Comparison of ENCODE assay signal across 40 cellular contexts in genomic region chr13:44184740-44185139, GRCh38.
"Had no signal": no experiment of that assay in that cellular context is flagged by ENCODE, and none has a peak within 500 bp of the region (broad histone marks: within the 10 kb centered on the region; RNA-seq: fewer than 3 reads in every experiment).

No MANE protein-coding gene starts in this region.

- H3K9me3 ChIP-seq: adrenal gland, ascending aorta, body of pancreas, breast epithelium had no signal

- H3K27ac Mint-ChIP-seq: activated naive CD4-positive, alpha-beta T cell treated with anti-CD3 and anti-CD28 coated beads for 36 hours; activated naive CD4-positive, alpha-beta T cell treated with anti-CD3 and anti-CD28 coated beads, Interleukin-2, amount 10 ng/mL, durations not matched to agents 7 days and 5 days; activated naive CD4-positive, alpha-beta T cell treated with anti-CD3 and anti-CD28 coated beads, Interleukin-2, amount 50 U/mL, for 24 hours; activated naive CD4-positive, alpha-beta T cell treated with anti-CD3 and anti-CD28 coated beads, Interleukin-2, amount 50 U/mL, for 72 hours; activated naive CD8-positive, alpha-beta T cell; activated naive CD8-positive, alpha-beta T cell treated with anti-CD3 and anti-CD28 coated beads for 36 hours; activated naive CD8-positive, alpha-beta T cell treated with anti-CD3 and anti-CD28 coated beads, Interleukin-2, amount 10 ng/mL, durations not matched to agents 7 days and 5 days; activated naive CD8-positive, alpha-beta T cell treated with anti-CD3 and anti-CD28 coated beads, Interleukin-2, amount 50 U/mL, for 24 hours; activated T-cell treated with anti-CD3 and anti-CD28 coated beads, Interleukin-2, amount 50 U/mL, for 24 hours; activated T-cell treated with anti-CD3 and anti-CD28 coated beads, Interleukin-2, amount 50 U/mL, for 72 hours; activated T-helper 1 cell treated with anti-CD3 and anti-CD28 coated beads, Interleukin-12 subunit alpha, Interleukin-12 subunit beta, Interleukin-2, Interleukin-4 antibody, amounts not matched to agents 30 ng/mL and 10 ng/mL and 1 ng/mL, durations not matched to agents 14 hours and 24 hours and 36 hours; activated T-helper 17 cell treated with anti-CD3 and anti-CD28 coated beads, Interleukin-2, amount 50 U/mL, for 72 hours; activated T-helper 2 cell treated with anti-CD3 and anti-CD28 coated beads, Interferon-gamma antibody, Interleukin-2, Interleukin-4, amounts not matched to agents 10 μg/mL and 5 μg/mL and 100 μg/mL, durations not matched to agents 14 hours and 24 hours and 36 hours; brain had no signal

- ATAC-seq: activated naive CD4-positive, alpha-beta T cell treated with anti-CD3 and anti-CD28 coated beads, Interleukin-2, amount 50 U/mL, for 72 hours; activated naive CD8-positive, alpha-beta T cell treated with anti-CD3 and anti-CD28 coated beads, Interleukin-2, amount 50 U/mL, for 24 hours; activated T-cell treated with anti-CD3 and anti-CD28 coated beads, Interleukin-2, amount 50 U/mL, for 4 hours; activated T-cell treated with anti-CD3 and anti-CD28 coated beads, Interleukin-2, amount 50 U/mL, for 72 hours; activated T-helper 17 cell treated with anti-CD3 and anti-CD28 coated beads, Interleukin-2, amount 50 U/mL, for 72 hours; body of pancreas had no signal

- H3K36me3 Mint-ChIP-seq: activated naive CD4-positive, alpha-beta T cell treated with anti-CD3 and anti-CD28 coated beads, Interleukin-2, amount 10 ng/mL, durations not matched to agents 7 days and 5 days; activated naive CD4-positive, alpha-beta T cell treated with anti-CD3 and anti-CD28 coated beads, Interleukin-2, amount 50 U/mL, for 24 hours; activated naive CD4-positive, alpha-beta T cell treated with anti-CD3 and anti-CD28 coated beads, Interleukin-2, amount 50 U/mL, for 72 hours; activated naive CD8-positive, alpha-beta T cell; activated naive CD8-positive, alpha-beta T cell treated with anti-CD3 and anti-CD28 coated beads for 36 hours; activated naive CD8-positive, alpha-beta T cell treated with anti-CD3 and anti-CD28 coated beads, Interleukin-2, amount 10 ng/mL, durations not matched to agents 7 days and 5 days; brain had no signal

- H3K4me1 Mint-ChIP-seq: activated naive CD4-positive, alpha-beta T cell treated with anti-CD3 and anti-CD28 coated beads, Interleukin-2, amount 10 ng/mL, durations not matched to agents 7 days and 5 days; activated naive CD4-positive, alpha-beta T cell treated with anti-CD3 and anti-CD28 coated beads, Interleukin-2, amount 50 U/mL, for 24 hours; activated naive CD8-positive, alpha-beta T cell treated with anti-CD3 and anti-CD28 coated beads, Interleukin-2, amount 10 ng/mL, durations not matched to agents 7 days and 5 days; activated naive CD8-positive, alpha-beta T cell treated with anti-CD3 and anti-CD28 coated beads, Interleukin-2, amount 50 U/mL, for 24 hours; activated T-helper 17 cell treated with anti-CD3 and anti-CD28 coated beads, Interleukin-2, amount 50 U/mL, for 72 hours; central memory CD8-positive, alpha-beta T cell had no signal

- H3K4me1 ChIP-seq: adrenal gland, ascending aorta, body of pancreas, breast epithelium had no signal

- H3K27me3 ChIP-seq: adrenal gland, ascending aorta, body of pancreas, brain microvascular endothelial cell, breast epithelium, cardiac muscle cell had no signal

- FAIRE-seq: astrocyte, bronchial epithelial cell had no signal

- H3K36me3 ChIP-seq: adrenal gland, ascending aorta, brain microvascular endothelial cell, breast epithelium, cardiac muscle cell had no signal

- H3K9me3 Mint-ChIP-seq: activated naive CD4-positive, alpha-beta T cell treated with anti-CD3 and anti-CD28 coated beads for 36 hours; activated naive CD4-positive, alpha-beta T cell treated with anti-CD3 and anti-CD28 coated beads, Interleukin-2, amount 10 ng/mL, durations not matched to agents 7 days and 5 days; activated T-cell treated with anti-CD3 and anti-CD28 coated beads, Interleukin-2, amount 50 U/mL, for 24 hours; activated T-cell treated with anti-CD3 and anti-CD28 coated beads, Interleukin-2, amount 50 U/mL, for 72 hours; activated T-helper 17 cell treated with anti-CD3 and anti-CD28 coated beads, Interleukin-2, amount 50 U/mL, for 72 hours; activated T-helper 2 cell treated with anti-CD3 and anti-CD28 coated beads, Interferon-gamma antibody, Interleukin-2, Interleukin-4, amounts not matched to agents 10 μg/mL and 5 μg/mL and 100 μg/mL, durations not matched to agents 14 hours and 24 hours and 36 hours; central memory CD8-positive, alpha-beta T cell had no signal

- DNase-seq: activated effector memory CD4-positive, alpha-beta T cell treated with anti-CD3 and anti-CD28 coated beads, Interleukin-2, amount 50 U/mL, for 16 hours; activated effector memory CD4-positive, alpha-beta T cell treated with Interleukin-2 at 50 U/mL for 16 hours; activated gamma-delta T cell; activated gamma-delta T cell treated with Interleukin-2 at 50 U/mL for 16 hours; activated naive CD4-positive, alpha-beta T cell; activated naive CD4-positive, alpha-beta T cell treated with anti-CD3 and anti-CD28 coated beads for 36 hours; activated naive CD4-positive, alpha-beta T cell treated with anti-CD3 and anti-CD28 coated beads, Interleukin-2, amount 10 ng/mL, durations not matched to agents 7 days and 5 days; activated naive CD4-positive, alpha-beta T cell treated with anti-CD3 and anti-CD28 coated beads, Interleukin-2, amount 50 U/mL, for 16 hours; activated naive CD4-positive, alpha-beta T cell treated with Interleukin-2 at 50 U/mL for 16 hours; activated naive CD8-positive, alpha-beta T cell treated with anti-CD3 and anti-CD28 coated beads for 36 hours; activated naive CD8-positive, alpha-beta T cell treated with anti-CD3 and anti-CD28 coated beads, Interleukin-2, amount 10 ng/mL, durations not matched to agents 7 days and 5 days; activated naive CD8-positive, alpha-beta T cell treated with anti-CD3 and anti-CD28 coated beads, Interleukin-2, amount 50 U/mL, for 24 hours; activated T-cell treated with anti-CD3 and anti-CD28 coated beads, Interleukin-2, amount 50 U/mL, for 1 hour; activated T-cell treated with anti-CD3 and anti-CD28 coated beads, Interleukin-2, amount 50 U/mL, for 24 hours; activated T-cell treated with anti-CD3 and anti-CD28 coated beads, Interleukin-2, amount 50 U/mL, for 4 hours; activated T-cell treated with anti-CD3 and anti-CD28 coated beads, Interleukin-2, amount 50 U/mL, for 48 hours; activated T-cell treated with anti-CD3 and anti-CD28 coated beads, Interleukin-2, amount 50 U/mL, for 72 hours; adrenal gland; amniotic stem cell; amygdala; anterior cingulate cortex; aorta; body of pancreas; brain microvascular endothelial cell; caudate nucleus; central memory CD4-positive, alpha-beta T cell; cerebellar nuclear complex had no signal

- H3K27me3 Mint-ChIP-seq: activated naive CD4-positive, alpha-beta T cell treated with anti-CD3 and anti-CD28 coated beads, Interleukin-2, amount 50 U/mL, for 24 hours; activated naive CD8-positive, alpha-beta T cell; activated naive CD8-positive, alpha-beta T cell treated with anti-CD3 and anti-CD28 coated beads for 36 hours; central memory CD8-positive, alpha-beta T cell had no signal

- H3K4me3 Mint-ChIP-seq: activated naive CD4-positive, alpha-beta T cell treated with anti-CD3 and anti-CD28 coated beads for 36 hours; activated naive CD4-positive, alpha-beta T cell treated with anti-CD3 and anti-CD28 coated beads, Interleukin-2, amount 10 ng/mL, durations not matched to agents 7 days and 5 days; activated naive CD4-positive, alpha-beta T cell treated with anti-CD3 and anti-CD28 coated beads, Interleukin-2, amount 50 U/mL, for 24 hours; activated naive CD8-positive, alpha-beta T cell; activated naive CD8-positive, alpha-beta T cell treated with anti-CD3 and anti-CD28 coated beads for 36 hours; activated naive CD8-positive, alpha-beta T cell treated with anti-CD3 and anti-CD28 coated beads, Interleukin-2, amount 10 ng/mL, durations not matched to agents 7 days and 5 days; activated naive CD8-positive, alpha-beta T cell treated with anti-CD3 and anti-CD28 coated beads, Interleukin-2, amount 50 U/mL, for 24 hours; activated T-cell treated with anti-CD3 and anti-CD28 coated beads, Interleukin-2, amount 50 U/mL, for 24 hours; activated T-cell treated with anti-CD3 and anti-CD28 coated beads, Interleukin-2, amount 50 U/mL, for 4 hours; activated T-cell treated with anti-CD3 and anti-CD28 coated beads, Interleukin-2, amount 50 U/mL, for 72 hours; activated T-helper 1 cell treated with anti-CD3 and anti-CD28 coated beads, Interleukin-12 subunit alpha, Interleukin-12 subunit beta, Interleukin-2, Interleukin-4 antibody, amounts not matched to agents 30 ng/mL and 10 ng/mL and 1 ng/mL, durations not matched to agents 14 hours and 24 hours and 36 hours; activated T-helper 17 cell treated with anti-CD3 and anti-CD28 coated beads, Interleukin-2, amount 50 U/mL, for 72 hours; brain; central memory CD8-positive, alpha-beta T cell had no signal

- H3K4me3 ChIP-seq: adrenal gland, ascending aorta, body of pancreas, breast epithelium, cardiac muscle cell had no signal

- H3K27ac ChIP-seq: adrenal gland, ascending aorta, body of pancreas, brain microvascular endothelial cell, breast epithelium, cardiac muscle cell had no signal
